Comparison of ENCODE assay signal across 21 cellular contexts in genomic region chr4:13859423-13859822, GRCh38.
"Had no signal": no experiment of that assay in that cellular context is flagged by ENCODE, and none has a peak within 500 bp of the region (broad histone marks: within the 10 kb centered on the region; RNA-seq: fewer than 3 reads in every experiment).

No MANE protein-coding gene starts in this region.

- ATAC-seq: K562, Panc1 had no signal

- DNase-seq: MV-4-11, NCI-H1048, NCI-H1105, NCI-H1417 treated with DMSO at 0.1 percent for 48 hours, NCI-H187, NCI-H2029, NCI-H2081 treated with DMSO at 0.1 percent for 48 hours, NCI-H2171, NCI-H226, NCI-H446, NCI-H510A, NCI-H524 treated with DMSO at 0.1 percent for 48 hours, NCI-H69, NCI-H774, SHP77 had no signal

- H3K4me1 Mint-ChIP-seq: IgD-negative memory B cell had no signal

- H3K27ac Mint-ChIP-seq: IgD-negative memory B cell had no signal

- H3K4me3 ChIP-seq: K562 had no signal

- H3K27me3 Mint-ChIP-seq: IgD-negative memory B cell had no signal

- H3K27ac ChIP-seq: HL-60, KMS-11, RWPE1 had no signal

- H3K4me3 Mint-ChIP-seq: IgD-negative memory B cell had no signal

- H3K9ac ChIP-seq: KMS-11 had no signal

- H3K36me3 Mint-ChIP-seq: IgD-negative memory B cell had no signal

- H3K4me2 ChIP-seq: KMS-11 had no signal
